In genomic region chr20:17964632-17965031, GRCh38 we compare ENCODE assay signal across 9 cellular contexts. TPM values are rescaled to one million over a fixed set of nuclear protein-coding genes. Genes with fewer than 3 reads are reported as not detected.
DNase-seq lines count a peak whose midpoint lies in the region; ATAC-seq and TF ChIP-seq lines count a peak whose summit lies in the region.
"Had no signal": no experiment of that assay in that cellular context is flagged by ENCODE, and none has a peak within 500 bp of the region (broad histone marks: within the 10 kb centered on the region; RNA-seq: fewer than 3 reads in every experiment).

No MANE protein-coding gene starts in this region.

- H3K27me3 ChIP-seq in stomach (no peaks in the 10 kb centered on the region), suprapubic skin (no peaks in the 10 kb centered on the region)

- H3K4me1 Mint-ChIP-seq in activated CD8-positive, alpha-beta memory T cell treated with anti-CD3 and anti-CD28 coated beads, Interleukin-2, amount 10 ng/mL, durations not matched to agents 7 days and 5 days = peaks cover 53% of the 10 kb centered on the region
- peaks cover 53% of the 10 kb centered on the region for H3K4me1 Mint-ChIP-seq in activated CD4-positive, alpha-beta memory T cell treated with anti-CD3 and anti-CD28 coated beads, Interleukin-2, amount 10 ng/mL, durations not matched to agents 7 days and 5 days
- peaks cover 82 to 84% of the 10 kb centered on the region in 2 donors for H3K4me1 Mint-ChIP-seq in immature natural killer cell

- CTCF ChIA-PET in activated CD8-positive, alpha-beta memory T cell treated with anti-CD3 and anti-CD28 coated beads, Interleukin-2, amount 10 ng/mL, durations not matched to agents 7 days and 5 days (lab: Charles Lee) = interaction anchor here (1.1 to 8.3 kb wide), 4 partner anchors 8 to 459 kb away, joined by 3 to 53 read pairs (median 6); no protein-coding TSS in a partner anchor
- CTCF ChIA-PET in activated CD4-positive, alpha-beta memory T cell treated with anti-CD3 and anti-CD28 coated beads, Interleukin-2, amount 10 ng/mL, durations not matched to agents 7 days and 5 days (lab: Charles Lee) = interaction anchor here (0.8 to 2.9 kb wide), 7 partner anchors 13 to 434 kb away, joined by 3 to 13 read pairs (median 4); partner anchors contain the start of genes BFSP1 and RRBP1

- WGBS in stomach, 5 donors = 57 to 72% (median 64%) methylated on average over 3 of the region's 3 CpGs
- WGBS in suprapubic skin = 85% methylated on average over 3 of the region's 3 CpGs

- peaks cover 62 to 80% (median 75%) of the 10 kb centered on the region in 4 donors for H3K4me1 ChIP-seq in stomach
- peaks cover 76% of the 10 kb centered on the region for H3K4me1 ChIP-seq in suprapubic skin

- POLR2A ChIA-PET in activated CD4-positive, alpha-beta memory T cell treated with anti-CD3 and anti-CD28 coated beads, Interleukin-2, amount 10 ng/mL, durations not matched to agents 7 days and 5 days (lab: Charles Lee) = interaction anchor here (1.1 to 15.3 kb wide), 9 partner anchors 11 to 459 kb away, joined by 4 to 353 read pairs (median 12); partner anchors contain the start of genes BFSP1, KAT14, PET117 and RRBP1

- H3K4me3 ChIP-seq in stomach (no peak overlapping the region), suprapubic skin (no peak overlapping the region)

- H3K27ac Mint-ChIP-seq in activated CD8-positive, alpha-beta memory T cell treated with anti-CD3 and anti-CD28 coated beads, Interleukin-2, amount 10 ng/mL, durations not matched to agents 7 days and 5 days = peak overlapping the region; percentile 96
- peak overlapping the region; percentile 91 for H3K27ac Mint-ChIP-seq in activated CD4-positive, alpha-beta memory T cell treated with anti-CD3 and anti-CD28 coated beads, Interleukin-2, amount 10 ng/mL, durations not matched to agents 7 days and 5 days
- peak overlapping the region; percentile 82 to 96 (median 92) for H3K27ac Mint-ChIP-seq in immature natural killer cell

- ATAC-seq in activated CD8-positive, alpha-beta memory T cell treated with anti-CD3 and anti-CD28 coated beads, Interleukin-2, amount 10 ng/mL, durations not matched to agents 7 days and 5 days = no peak

- peaks cover 70% of the 10 kb centered on the region for H3K36me3 Mint-ChIP-seq in activated CD8-positive, alpha-beta memory T cell treated with anti-CD3 and anti-CD28 coated beads, Interleukin-2, amount 10 ng/mL, durations not matched to agents 7 days and 5 days
- H3K36me3 Mint-ChIP-seq in activated CD4-positive, alpha-beta memory T cell treated with anti-CD3 and anti-CD28 coated beads, Interleukin-2, amount 10 ng/mL, durations not matched to agents 7 days and 5 days (ENCODE audit: low read depth) = peaks cover 77% of the 10 kb centered on the region
- no peaks in the 10 kb centered on the region for H3K36me3 Mint-ChIP-seq in immature natural killer cell

- no peak for DNase-seq in activated CD8-positive, alpha-beta memory T cell treated with anti-CD3 and anti-CD28 coated beads, Interleukin-2, amount 10 ng/mL, durations not matched to agents 7 days and 5 days
- DNase-seq in activated CD8-positive, alpha-beta memory T cell treated with anti-CD3 and anti-CD28 coated beads, Interleukin-2, amount 50 U/mL, for 4 hours = no peak
- no peak for DNase-seq in activated CD4-positive, alpha-beta memory T cell treated with anti-CD3 and anti-CD28 coated beads, Interleukin-2, amount 10 ng/mL, durations not matched to agents 7 days and 5 days
- DNase-seq in immature natural killer cell (no peak), stomach (no peak), suprapubic skin (ENCODE audit: low spot score in 2 of 2) (no peak), NCI-H69 (lab: John Stamatoyannopoulos, UW) (no peak), COLO668 (lab: John Stamatoyannopoulos, UW; ENCODE audit: unreplicated experiment) (no peak)
- DNase-seq: NCI-H2081 treated with DMSO at 0.1 percent for 48 hours had no signal

- no peaks in the 10 kb centered on the region for H3K27me3 Mint-ChIP-seq in activated CD8-positive, alpha-beta memory T cell treated with anti-CD3 and anti-CD28 coated beads, Interleukin-2, amount 10 ng/mL, durations not matched to agents 7 days and 5 days
- H3K27me3 Mint-ChIP-seq in activated CD4-positive, alpha-beta memory T cell treated with anti-CD3 and anti-CD28 coated beads, Interleukin-2, amount 10 ng/mL, durations not matched to agents 7 days and 5 days = no peaks in the 10 kb centered on the region
- H3K27me3 Mint-ChIP-seq in immature natural killer cell (ENCODE audit: low read depth in 3 of 3) = peaks cover 4 to 14% (median 9%) of the 10 kb centered on the region in 3 donors

- TF ChIP-seq CTCF in stomach (IDR thresholded peaks at IDR 0.05) = no peak
- TF ChIP-seq CTCF in suprapubic skin (IDR thresholded peaks at IDR 0.05) = no peak

- H3K27ac ChIP-seq in stomach (peak overlapping the region in 4 of 5 donors; percentile 93 to 98 (median 97)), suprapubic skin (no peak overlapping the region)

- peak overlapping the region; percentile 87 for H3K4me3 Mint-ChIP-seq in activated CD8-positive, alpha-beta memory T cell treated with anti-CD3 and anti-CD28 coated beads, Interleukin-2, amount 10 ng/mL, durations not matched to agents 7 days and 5 days
- H3K4me3 Mint-ChIP-seq in activated CD4-positive, alpha-beta memory T cell treated with anti-CD3 and anti-CD28 coated beads, Interleukin-2, amount 10 ng/mL, durations not matched to agents 7 days and 5 days = peak overlapping the region; percentile 97
- H3K4me3 Mint-ChIP-seq in immature natural killer cell = peak overlapping the region; percentile 81 to 96 (median 91)

- intact Hi-C loops in stomach (cut with DNase I; ENCODE audit: low total_unique reads) = no loop called here

- peaks cover 0 to 4% (median 0%) of the 10 kb centered on the region in 4 donors for H3K36me3 ChIP-seq in stomach
- H3K36me3 ChIP-seq in suprapubic skin = no peaks in the 10 kb centered on the region

- TF ChIP-seq POLR2A in stomach (IDR thresholded peaks at IDR 0.05) (no peak), suprapubic skin (IDR thresholded peaks at IDR 0.05) (no peak)

- TF ChIP-seq EP300 in stomach (IDR thresholded peaks at IDR 0.05) (no peak), suprapubic skin (IDR thresholded peaks at IDR 0.05) (no peak)

- H3K9me3 Mint-ChIP-seq in activated CD8-positive, alpha-beta memory T cell treated with anti-CD3 and anti-CD28 coated beads, Interleukin-2, amount 10 ng/mL, durations not matched to agents 7 days and 5 days (ENCODE audit: low read depth) = no peaks in the 10 kb centered on the region
- H3K9me3 Mint-ChIP-seq in activated CD4-positive, alpha-beta memory T cell treated with anti-CD3 and anti-CD28 coated beads, Interleukin-2, amount 10 ng/mL, durations not matched to agents 7 days and 5 days = no peaks in the 10 kb centered on the region
- no peaks in the 10 kb centered on the region for H3K9me3 Mint-ChIP-seq in immature natural killer cell

- H3K9me3 ChIP-seq in stomach = no peaks in the 10 kb centered on the region
- H3K9me3 ChIP-seq in suprapubic skin = no peaks in the 10 kb centered on the region

RNA-seq across cellular contexts. Expression of gene SNX5, which starts 4.0 kb away (rescaled TPM):
- total RNA-seq in activated CD8-positive, alpha-beta memory T cell treated with anti-CD3 and anti-CD28 coated beads, Interleukin-2, amount 10 ng/mL, durations not matched to agents 7 days and 5 days = 100 to 1,000 TPM; 178 to 192 TPM
- total RNA-seq in activated CD4-positive, alpha-beta memory T cell treated with anti-CD3 and anti-CD28 coated beads, Interleukin-2, amount 10 ng/mL, durations not matched to agents 7 days and 5 days = 100 to 1,000 TPM; 236 to 250 TPM
- polyA plus RNA-seq in immature natural killer cell (100 to 1,000 TPM in 1 of 3 donors, 10 to 100 TPM in 2; 63.2 to 103 (median 70.6) TPM), stomach (10 to 100 TPM; 71.1 to 81.6 (median 73.8) TPM)
- total RNA-seq in stomach (100 to 1,000 TPM in 4 of 5 donors, 10 to 100 TPM in 1; 47.3 to 202 (median 126) TPM), suprapubic skin (100 to 1,000 TPM in 1 of 4 donors, 10 to 100 TPM in 3; 49.9 to 114 (median 64.5) TPM)

RNA-seq across cellular contexts. Expression of gene MGME1, which starts 4.2 kb away (rescaled TPM):
- 10 to 100 TPM; 46.6 to 50.7 TPM for total RNA-seq in activated CD8-positive, alpha-beta memory T cell treated with anti-CD3 and anti-CD28 coated beads, Interleukin-2, amount 10 ng/mL, durations not matched to agents 7 days and 5 days
- 10 to 100 TPM; 53.9 to 56.7 TPM for total RNA-seq in activated CD4-positive, alpha-beta memory T cell treated with anti-CD3 and anti-CD28 coated beads, Interleukin-2, amount 10 ng/mL, durations not matched to agents 7 days and 5 days
- 10 to 100 TPM in 2 of 3 donors, 1 to 10 TPM in 1; 2.9 to 19.9 (median 19.2) TPM for polyA plus RNA-seq in immature natural killer cell
- total RNA-seq in stomach = 10 to 100 TPM in 1 of 5 donors, 1 to 10 TPM in 4; 2.3 to 19.1 (median 6.4) TPM
- polyA plus RNA-seq in stomach = 10 to 100 TPM in 2 of 3 donors, 1 to 10 TPM in 1; 6.7 to 11.0 (median 10.1) TPM
- 10 to 100 TPM; 30.2 to 68.1 (median 32.8) TPM for total RNA-seq in suprapubic skin
